In genomic region chr20:2814587-2815051, GRCh38 we compare ENCODE assay signal across 11 cellular contexts. TPM values are rescaled to one million over a fixed set of nuclear protein-coding genes. Genes with fewer than 3 reads are reported as not detected.
DNase-seq lines count a peak whose midpoint lies in the region; ATAC-seq and TF ChIP-seq lines count a peak whose summit lies in the region.
"Had no signal": no experiment of that assay in that cellular context is flagged by ENCODE, and none has a peak within 500 bp of the region (broad histone marks: within the 10 kb centered on the region; RNA-seq: fewer than 3 reads in every experiment).

Gene C20orf141 (plus strand): TSS chr20:2814987. CDS start chr20:2815185, 198 bp downstream.

- POLR2A ChIA-PET in activated CD8-positive, alpha-beta T cell treated with anti-CD3 and anti-CD28 coated beads, Interleukin-2, amount 10 ng/mL, durations not matched to agents 7 days and 5 days (lab: Charles Lee) = no interaction called here

- TF ChIP-seq CTCF in RWPE2 (IDR thresholded peaks at IDR 0.05; ENCODE audit: poor library complexity, severe bottlenecking) (no peak), fibroblast of mammary gland (conservative IDR thresholded peaks at IDR 0.05; ENCODE audit: control insufficient read depth, insufficient read depth, low read depth, low read length) (no peak), gastrocnemius medialis (IDR thresholded peaks at IDR 0.05 in 4 of 5, conservative IDR thresholded peaks at IDR 0.05 in 1 of 5) (no peak), stomach (IDR thresholded peaks at IDR 0.05) (no peak)

- H3K36me3 Mint-ChIP-seq in activated CD8-positive, alpha-beta T cell treated with anti-CD3 and anti-CD28 coated beads, Interleukin-2, amount 10 ng/mL, durations not matched to agents 7 days and 5 days (ENCODE audit: low read depth) = no peaks in the 10 kb centered on the region
- H3K36me3 Mint-ChIP-seq: memory B cell had no signal

- DNase-seq in GOT3 (lab: John Stamatoyannopoulos, UW) (peak; percentile 86), RWPE2 (ENCODE audit: low spot score) (peak; percentile 93), fibroblast of mammary gland (ENCODE audit: low read depth) (peak; percentile 100), gastrocnemius medialis (peak; percentile 19 to 59), stomach (no peak)
- DNase-seq in activated CD8-positive, alpha-beta T cell treated with anti-CD3 and anti-CD28 coated beads, Interleukin-2, amount 10 ng/mL, durations not matched to agents 7 days and 5 days = no peak
- no peak for DNase-seq in central memory CD4-positive, alpha-beta T cell
- DNase-seq: NCI-H2029 had no signal

- H3K9me3 ChIP-seq in RWPE2 (ENCODE audit: severe bottlenecking) (peaks cover 8% of the 10 kb centered on the region), gastrocnemius medialis (peaks cover 0 to 5% (median 0%) of the 10 kb centered on the region in 3 donors), stomach (peaks cover 0 to 17% (median 8%) of the 10 kb centered on the region in 4 donors)

- WGBS in stomach, 5 donors = 20 to 43% (median 34%) methylated on average over 3 to 5 of the region's 5 CpGs

- no peak for TF ChIP-seq POLR2A in gastrocnemius medialis (IDR thresholded peaks at IDR 0.05)
- TF ChIP-seq POLR2A in stomach (IDR thresholded peaks at IDR 0.05) = no peak

- H3K27ac ChIP-seq in RWPE2 (ENCODE audit: poor library complexity, severe bottlenecking) (peak within 1 kb of the TSS; percentile 62), gastrocnemius medialis (no peak within 1 kb of the TSS), stomach (no peak within 1 kb of the TSS)

- TF ChIP-seq EP300 in stomach (IDR thresholded peaks at IDR 0.05) = no peak

- peaks cover 4% of the 10 kb centered on the region for H3K4me1 Mint-ChIP-seq in activated CD8-positive, alpha-beta T cell treated with anti-CD3 and anti-CD28 coated beads, Interleukin-2, amount 10 ng/mL, durations not matched to agents 7 days and 5 days (ENCODE audit: low read depth)
- H3K4me1 Mint-ChIP-seq: memory B cell had no signal

- intact Hi-C loops in gastrocnemius medialis (cut with DNase I; ENCODE audit: low total_unique reads) = no loop called here
- intact Hi-C loops in stomach (cut with DNase I; ENCODE audit: low total_unique reads) = no loop called here

- H3K27me3 ChIP-seq in RWPE2 (ENCODE audit: insufficient read depth, poor library complexity, severe bottlenecking) = no peaks in the 10 kb centered on the region
- peaks cover under 1 to 20% (median 13%) of the 10 kb centered on the region in 3 donors for H3K27me3 ChIP-seq in gastrocnemius medialis
- peaks cover 0 to 67% (median 0%) of the 10 kb centered on the region in 3 donors for H3K27me3 ChIP-seq in stomach

- ATAC-seq in RWPE2 (ENCODE audit: low read depth) = peak; percentile 98
- peak; percentile 29 to 58 for ATAC-seq in gastrocnemius medialis
- no peak for ATAC-seq in GM18873 (IDR thresholded peaks at IDR 0.05; ENCODE audit: low FRiP score, unreplicated experiment)
- ATAC-seq in activated CD8-positive, alpha-beta T cell treated with anti-CD3 and anti-CD28 coated beads, Interleukin-2, amount 10 ng/mL, durations not matched to agents 7 days and 5 days = no peak

- H3K36me3 ChIP-seq in RWPE2 (ENCODE audit: low read depth) = no peaks in the 10 kb centered on the region
- no peaks in the 10 kb centered on the region for H3K36me3 ChIP-seq in gastrocnemius medialis
- no peaks in the 10 kb centered on the region for H3K36me3 ChIP-seq in stomach

- in situ Hi-C loops in gastrocnemius medialis (cut with MboI; ENCODE audit: low sequenced_read_pairs in 4 of 4) = no loop called here

- no peak within 1 kb of the TSS for H3K4me3 Mint-ChIP-seq in activated CD8-positive, alpha-beta T cell treated with anti-CD3 and anti-CD28 coated beads, Interleukin-2, amount 10 ng/mL, durations not matched to agents 7 days and 5 days
- H3K4me3 Mint-ChIP-seq: activated T-helper 1 cell treated with anti-CD3 and anti-CD28 coated beads, Interleukin-12 subunit alpha, Interleukin-12 subunit beta, Interleukin-2, Interleukin-4 antibody, amounts not matched to agents 30 ng/mL and 10 ng/mL and 1 ng/mL, durations not matched to agents 14 hours and 24 hours and 36 hours; memory B cell had no signal

- H3K4me3 ChIP-seq in RWPE2 (ENCODE audit: severe bottlenecking) = no peak within 1 kb of the TSS
- H3K4me3 ChIP-seq in fibroblast of mammary gland (ENCODE audit: control insufficient read depth, low read depth, low read length) = no peak within 1 kb of the TSS
- no peak within 1 kb of the TSS for H3K4me3 ChIP-seq in gastrocnemius medialis
- H3K4me3 ChIP-seq in stomach = no peak within 1 kb of the TSS

- H3K27ac Mint-ChIP-seq in activated CD8-positive, alpha-beta T cell treated with anti-CD3 and anti-CD28 coated beads, Interleukin-2, amount 10 ng/mL, durations not matched to agents 7 days and 5 days = no peak within 1 kb of the TSS
- H3K27ac Mint-ChIP-seq: activated T-helper 1 cell treated with anti-CD3 and anti-CD28 coated beads, Interleukin-12 subunit alpha, Interleukin-12 subunit beta, Interleukin-2, Interleukin-4 antibody, amounts not matched to agents 30 ng/mL and 10 ng/mL and 1 ng/mL, durations not matched to agents 14 hours and 24 hours and 36 hours; memory B cell had no signal

- H3K9me3 Mint-ChIP-seq in activated CD8-positive, alpha-beta T cell treated with anti-CD3 and anti-CD28 coated beads, Interleukin-2, amount 10 ng/mL, durations not matched to agents 7 days and 5 days (ENCODE audit: insufficient read depth) = peaks cover 6% of the 10 kb centered on the region

- H3K4me1 ChIP-seq in RWPE2 (ENCODE audit: insufficient read depth, poor library complexity, severe bottlenecking) (peaks cover 13% of the 10 kb centered on the region), gastrocnemius medialis (no peaks in the 10 kb centered on the region), stomach (peaks cover 0 to 5% (median 1%) of the 10 kb centered on the region in 4 donors)

- CTCF ChIA-PET in activated CD8-positive, alpha-beta T cell treated with anti-CD3 and anti-CD28 coated beads, Interleukin-2, amount 10 ng/mL, durations not matched to agents 7 days and 5 days (lab: Charles Lee) = no interaction called here

- peaks cover 54% of the 10 kb centered on the region for H3K27me3 Mint-ChIP-seq in activated CD8-positive, alpha-beta T cell treated with anti-CD3 and anti-CD28 coated beads, Interleukin-2, amount 10 ng/mL, durations not matched to agents 7 days and 5 days (ENCODE audit: low read depth)

RNA-seq across cellular contexts. Expression of gene C20orf141, which starts in this region (rescaled TPM):
- total RNA-seq in gastrocnemius medialis (not detected), stomach (not detected)
- polyA plus RNA-seq in stomach = not detected
- total RNA-seq in activated CD8-positive, alpha-beta T cell treated with anti-CD3 and anti-CD28 coated beads, Interleukin-2, amount 10 ng/mL, durations not matched to agents 7 days and 5 days = not detected
- total RNA-seq: activated T-helper 1 cell treated with anti-CD3 and anti-CD28 coated beads, Interleukin-12 subunit alpha, Interleukin-12 subunit beta, Interleukin-2, Interleukin-4 antibody, amounts not matched to agents 30 ng/mL and 10 ng/mL and 1 ng/mL, durations not matched to agents 14 hours and 24 hours and 36 hours had no signal

Comparison
In these comparisons a context has a peak if more than half of its experiments do, and no peak if none do; other contexts are left out.
1. Peak in DNase-seq and ATAC-seq in gastrocnemius medialis; RNA of the gene not detected or under 1 TPM.
2. DNase-seq: peak in GOT3 (single experiment), RWPE2 (single experiment) and fibroblast of mammary gland (single experiment); none in stomach (single experiment), activated CD8-positive, alpha-beta T cell treated with anti-CD3 and anti-CD28 coated beads, Interleukin-2, amount 10 ng/mL, durations not matched to agents 7 days and 5 days (single experiment) and central memory CD4-positive, alpha-beta T cell (single experiment).